ENCODE assay signal across 21 cellular contexts in genomic region chr11:76243648-76244285, GRCh38. TPM values are rescaled to one million over a fixed set of nuclear protein-coding genes. Genes with fewer than 3 reads are reported as not detected.
"Had no signal": no experiment of that assay in that cellular context is flagged by ENCODE, and none has a peak within 500 bp of the region (broad histone marks: within the 10 kb centered on the region; RNA-seq: fewer than 3 reads in every experiment).

No MANE protein-coding gene starts in this region.

- ATAC-seq: activated CD8-positive, alpha-beta T cell treated with anti-CD3 and anti-CD28 coated beads, Interleukin-2, amount 10 ng/mL, durations not matched to agents 7 days and 5 days; natural killer cell; psoas muscle; right cardiac atrium; stimulated activated naive B cell treated with anti-CD40 and anti-IgM and Interleukin-4, amounts not matched to agents 10 μg/mL and 1 μg/mL and 100 μg/mL, for 72 hours had no signal

- H3K4me1 ChIP-seq: psoas muscle, testis, uterus had no signal

- H3K27me3 ChIP-seq: neutrophil, ovary, testis, uterus had no signal

- DNase-seq: activated CD4-positive, alpha-beta T cell treated with anti-CD3 and anti-CD28 coated beads for 1 hour; activated CD4-positive, alpha-beta T cell treated with anti-CD3 and anti-CD28 coated beads, Interleukin-2, amount 50 U/mL, for 1 hour; activated CD8-positive, alpha-beta T cell treated with anti-CD3 and anti-CD28 coated beads, Interleukin-2, amount 10 ng/mL, durations not matched to agents 7 days and 5 days; activated gamma-delta T cell treated with Interleukin-2 at 50 U/mL for 16 hours; activated T-cell treated with anti-CD3 and anti-CD28 coated beads, Interleukin-2, amount 50 U/mL, for 1 hour; caudate nucleus; dermis blood vessel endothelial cell; effector CD8-positive, alpha-beta T cell; foreskin melanocyte; natural killer cell; ovary; stimulated activated naive B cell treated with anti-CD40 and anti-IgM and Interleukin-4, amounts not matched to agents 10 μg/mL and 1 μg/mL and 100 μg/mL, for 72 hours; T-helper 1 cell; testis; trophoblast cell; uterus; WERI-Rb-1 had no signal

- H3K36me3 ChIP-seq: neutrophil, ovary, uterus, WERI-Rb-1 had no signal

- H3K27ac ChIP-seq: neutrophil, ovary, psoas muscle, testis, uterus, WERI-Rb-1 had no signal

- H3K9me3 ChIP-seq: neutrophil, ovary, psoas muscle, testis, uterus had no signal

- H3K4me3 ChIP-seq: ovary, psoas muscle, testis, uterus had no signal

RNA-seq across cellular contexts. Expression of gene WNT11, which starts 37.5 kb away (rescaled TPM):
- polyA plus RNA-seq: keratinocyte had no signal
